ENCODE assay signal across 23 cellular contexts in genomic region chr22:23511627-23512347, GRCh38.
DNase-seq lines count a peak whose midpoint lies in the region; ATAC-seq and TF ChIP-seq lines count a peak whose summit lies in the region.
"Had no signal": no experiment of that assay in that cellular context is flagged by ENCODE, and none has a peak within 500 bp of the region (broad histone marks: within the 10 kb centered on the region; RNA-seq: fewer than 3 reads in every experiment).

No MANE protein-coding gene starts in this region.

- no peak for DNase-seq in activated naive CD8-positive, alpha-beta T cell treated with anti-CD3 and anti-CD28 coated beads for 36 hours
- DNase-seq in osteoblast (ENCODE audit: insufficient read length, low spot score, missing footprints), result peak; percentile 32
- no peak for DNase-seq in type B pancreatic cell (ENCODE audit: extremely low spot score, unreplicated experiment)
- DNase-seq in superior temporal gyrus (ENCODE audit: extremely low spot score), result no peak
- DNase-seq in MCF 10A (ENCODE audit: unreplicated experiment), result no peak
- DNase-seq in stimulated activated CD4-positive, alpha-beta T cell treated with anti-CD3 and anti-CD28 coated beads, Interleukin-1b, Interleukin-23, amount 100 ng/mL, for 48 hours, result no peak
- DNase-seq: BE2C; CD4-positive, CD25-positive, alpha-beta regulatory T cell; DMS153; GDM1; H9; Karpas-422; MG63; NCI-H1092; NCI-H1694; NCI-H2081 treated with DMSO at 0.1 percent for 48 hours; NCI-H446 treated with DMSO at 0.1 percent for 48 hours; NCI-H774; PC-9; SIG-M5 had no signal

- peak overlapping the region in 3 of 4 donors; percentile 57 to 80 (median 79) for H3K27ac ChIP-seq in gastroesophageal sphincter
- no peak overlapping the region for H3K27ac ChIP-seq in osteoblast (ENCODE audit: low read depth, low read length)
- H3K27ac ChIP-seq: PC-9, RWPE1 had no signal

- peak; percentile 78 for ATAC-seq in gastroesophageal sphincter

- no peak overlapping the region for H3K4me3 Mint-ChIP-seq in activated naive CD8-positive, alpha-beta T cell
- no peak overlapping the region for H3K4me3 Mint-ChIP-seq in activated naive CD8-positive, alpha-beta T cell treated with anti-CD3 and anti-CD28 coated beads for 36 hours
- no peak overlapping the region for H3K4me3 Mint-ChIP-seq in type B pancreatic cell
- no peak overlapping the region for H3K4me3 Mint-ChIP-seq in MCF 10A (ENCODE audit: unreplicated experiment)
- H3K4me3 Mint-ChIP-seq: CD4-positive, CD25-positive, alpha-beta regulatory T cell; H9 had no signal

- TF ChIP-seq EP300 in gastroesophageal sphincter (IDR thresholded peaks at IDR 0.05), result no peak

- no peaks in the 10 kb centered on the region for H3K9me3 Mint-ChIP-seq in activated naive CD8-positive, alpha-beta T cell (ENCODE audit: low read depth)
- no peaks in the 10 kb centered on the region for H3K9me3 Mint-ChIP-seq in activated naive CD8-positive, alpha-beta T cell treated with anti-CD3 and anti-CD28 coated beads for 36 hours
- H3K9me3 Mint-ChIP-seq in type B pancreatic cell, result no peaks in the 10 kb centered on the region
- H3K9me3 Mint-ChIP-seq in MCF 10A (ENCODE audit: unreplicated experiment), result no peaks in the 10 kb centered on the region
- H3K9me3 Mint-ChIP-seq: H9 had no signal

- no peak overlapping the region for H3K4me3 ChIP-seq in gastroesophageal sphincter
- no peak overlapping the region for H3K4me3 ChIP-seq in osteoblast (ENCODE audit: insufficient read depth, low read length)
- H3K4me3 ChIP-seq: MG63, PC-9 had no signal

- no peak for TF ChIP-seq POLR2A in gastroesophageal sphincter (IDR thresholded peaks at IDR 0.05)

- no peaks in the 10 kb centered on the region for H3K27me3 Mint-ChIP-seq in activated naive CD8-positive, alpha-beta T cell
- H3K27me3 Mint-ChIP-seq in activated naive CD8-positive, alpha-beta T cell treated with anti-CD3 and anti-CD28 coated beads for 36 hours, result no peaks in the 10 kb centered on the region
- H3K27me3 Mint-ChIP-seq in type B pancreatic cell (no peaks in the 10 kb centered on the region), MCF 10A (ENCODE audit: insufficient read depth, unreplicated experiment) (peaks cover 21% of the 10 kb centered on the region)

- H3K79me2 ChIP-seq in osteoblast (ENCODE audit: insufficient read depth, low read length), result no peaks in the 10 kb centered on the region

- POLR2A ChIA-PET in MCF 10A (lab: Yijun Ruan, JAX), result no interaction called here

- H3K36me3 ChIP-seq in gastroesophageal sphincter, result no peaks in the 10 kb centered on the region
- no peaks in the 10 kb centered on the region for H3K36me3 ChIP-seq in osteoblast (ENCODE audit: insufficient read depth, low read length)
- H3K36me3 ChIP-seq: BE2C, MG63 had no signal

- CTCF ChIA-PET in MCF 10A (lab: Yijun Ruan, JAX), result interaction anchor here (0.6 kb wide), 1 partner anchor 358 kb away, joined by 3 read pairs; no protein-coding TSS in a partner anchor

- H3K36me3 Mint-ChIP-seq in activated naive CD8-positive, alpha-beta T cell, result no peaks in the 10 kb centered on the region
- no peaks in the 10 kb centered on the region for H3K36me3 Mint-ChIP-seq in activated naive CD8-positive, alpha-beta T cell treated with anti-CD3 and anti-CD28 coated beads for 36 hours
- no peaks in the 10 kb centered on the region for H3K36me3 Mint-ChIP-seq in type B pancreatic cell
- no peaks in the 10 kb centered on the region for H3K36me3 Mint-ChIP-seq in MCF 10A (ENCODE audit: insufficient read depth, unreplicated experiment)
- H3K36me3 Mint-ChIP-seq: CD4-positive, CD25-positive, alpha-beta regulatory T cell had no signal

- H3K27me3 ChIP-seq in gastroesophageal sphincter (no peaks in the 10 kb centered on the region), osteoblast (ENCODE audit: insufficient read depth, low read length) (no peaks in the 10 kb centered on the region)
- H3K27me3 ChIP-seq: BE2C, MG63 had no signal

- no peaks in the 10 kb centered on the region for H4K20me1 ChIP-seq in osteoblast (ENCODE audit: insufficient read depth, low read length)

- H3K4me2 ChIP-seq in osteoblast (ENCODE audit: insufficient read depth, low read length), result no peak overlapping the region
- H3K4me2 ChIP-seq: PC-9 had no signal

- peaks cover 0 to 58% (median 0%) of the 10 kb centered on the region in 3 donors for H3K4me1 ChIP-seq in gastroesophageal sphincter
- H3K4me1 ChIP-seq in osteoblast (ENCODE audit: insufficient read depth, low read length), result no peaks in the 10 kb centered on the region
- H3K4me1 ChIP-seq: BE2C had no signal

- no peak overlapping the region for H2AFZ ChIP-seq in osteoblast (ENCODE audit: low read length)
- H2AFZ ChIP-seq: PC-9 had no signal

- H3K9me3 ChIP-seq in gastroesophageal sphincter (no peaks in the 10 kb centered on the region), osteoblast (ENCODE audit: low read depth, low read length) (no peaks in the 10 kb centered on the region)
- H3K9me3 ChIP-seq: BE2C, MG63 had no signal

- intact Hi-C loops in MCF 10A (cut with micrococcal nuclease), result no loop called here

- TF ChIP-seq CTCF in gastroesophageal sphincter (IDR thresholded peaks at IDR 0.05), result no peak
- no peak for TF ChIP-seq CTCF in osteoblast (IDR thresholded peaks at IDR 0.05; ENCODE audit: extremely low read depth, low read depth, low read length)
- no peak for TF ChIP-seq CTCF in type B pancreatic cell (conservative IDR thresholded peaks at IDR 0.05)
- TF ChIP-seq CTCF in MCF 10A (IDR thresholded peaks at IDR 0.05; ENCODE audit: unreplicated experiment), result no peak

- BruUV-seq in MCF 10A (replicated peaks; lab: Mats Ljungman, UMichigan), result no TSS peak

- 33 to 80% methylated on average over 1 to 3 of the region's 19 CpGs for WGBS in gastroesophageal sphincter (ENCODE audit: low coverage in 1 of 2), 2 donors

- no peaks in the 10 kb centered on the region for H3K4me1 Mint-ChIP-seq in activated naive CD8-positive, alpha-beta T cell (ENCODE audit: low read depth)
- no peaks in the 10 kb centered on the region for H3K4me1 Mint-ChIP-seq in activated naive CD8-positive, alpha-beta T cell treated with anti-CD3 and anti-CD28 coated beads for 36 hours
- H3K4me1 Mint-ChIP-seq in type B pancreatic cell (ENCODE audit: unreplicated experiment) (peaks cover 24% of the 10 kb centered on the region), MCF 10A (ENCODE audit: insufficient read depth, unreplicated experiment) (no peaks in the 10 kb centered on the region)

- H3K27ac Mint-ChIP-seq in activated naive CD8-positive, alpha-beta T cell, result peak overlapping the region; percentile 34
- no peak overlapping the region for H3K27ac Mint-ChIP-seq in activated naive CD8-positive, alpha-beta T cell treated with anti-CD3 and anti-CD28 coated beads for 36 hours
- H3K27ac Mint-ChIP-seq in type B pancreatic cell, result peak overlapping the region; percentile 2
- no peak overlapping the region for H3K27ac Mint-ChIP-seq in MCF 10A (ENCODE audit: low read depth, unreplicated experiment)
- H3K27ac Mint-ChIP-seq: CD4-positive, CD25-positive, alpha-beta regulatory T cell; H9 had no signal

Comparison
In these comparisons a context has a peak if more than half of its experiments do, and no peak if none do; other contexts are left out.
1. H3K27ac Mint-ChIP-seq: peak in activated naive CD8-positive, alpha-beta T cell (single experiment) and type B pancreatic cell (single experiment); none in activated naive CD8-positive, alpha-beta T cell treated with anti-CD3 and anti-CD28 coated beads for 36 hours (single experiment) and MCF 10A (single experiment).